1 cellular context compared by ENCODE assay signal in genomic region chr16:48632137-48632774, GRCh38.
A peak's percentile ranks its signal among the peaks of the same experiment; 100 is the strongest.
TF ChIP-seq lines count a peak whose summit lies in the region.

No MANE protein-coding gene starts in this region.

TF ChIP-seq in HepG2, 621 proteins besides CTCF, POLR2A, EP300 and RAD21 (continued from another document and continues in another):
- TF ChIP-seq IRF1 (CRISPR knock-in tag; IDR thresholded peaks at IDR 0.05; ENCODE audit: low read depth): no peak
- TF ChIP-seq SP1 (IDR thresholded peaks at IDR 0.05): no peak
- TF ChIP-seq SP1 (CRISPR knock-in tag; IDR thresholded peaks at IDR 0.05): peak; percentile 22; the same call in 1 of the 2 replicates
- 0 out of 2 replicates have a peak, but pooled peaks have one; percentile 44 for TF ChIP-seq ZNF816 (CRISPR knock-in tag; IDR thresholded peaks at IDR 0.05; ENCODE audit: borderline replicate concordance)
- no peak for TF ChIP-seq HNRNPUL1 (IDR thresholded peaks at IDR 0.05; ENCODE audit: low read depth, low read length)
- no peak for TF ChIP-seq ZFP1 (CRISPR knock-in tag; IDR thresholded peaks at IDR 0.05)
- no peak for TF ChIP-seq ZNF431 (CRISPR knock-in tag; IDR thresholded peaks at IDR 0.05; ENCODE audit: borderline replicate concordance, low read depth)
- no peak for TF ChIP-seq CBX2 (IDR thresholded peaks at IDR 0.05; ENCODE audit: low read depth, low read length)
- TF ChIP-seq CBX2 (CRISPR knock-in tag; IDR thresholded peaks at IDR 0.05; ENCODE audit: low read depth): no peak
- TF ChIP-seq ZMAT3 (CRISPR knock-in tag; conservative IDR thresholded peaks at IDR 0.05): no peak
- no peak for TF ChIP-seq BORCS8-MEF2B (CRISPR knock-in tag; IDR thresholded peaks at IDR 0.05)
- TF ChIP-seq ZNF768 (CRISPR knock-in tag; IDR thresholded peaks at IDR 0.05): peak; percentile 96
- TF ChIP-seq PHF20 (CRISPR knock-in tag; IDR thresholded peaks at IDR 0.05): no peak
- peak; percentile 11; the same call in 1 of the 2 replicates for TF ChIP-seq NCOA2 (CRISPR knock-in tag; IDR thresholded peaks at IDR 0.05)
- TF ChIP-seq SALL2 (CRISPR knock-in tag; IDR thresholded peaks at IDR 0.05): no peak
- no peak for TF ChIP-seq POLR2G (IDR thresholded peaks at IDR 0.05; ENCODE audit: low read depth, low read length)
- no peak for TF ChIP-seq ASH2L (IDR thresholded peaks at IDR 0.05; ENCODE audit: insufficient read length, low read depth, low read length)
- no peak for TF ChIP-seq NR3C1 (CRISPR knock-in tag; IDR thresholded peaks at IDR 0.05)
- TF ChIP-seq ZNF414 (CRISPR knock-in tag; IDR thresholded peaks at IDR 0.05): no peak
- no peak for TF ChIP-seq HMGA1 (CRISPR knock-in tag; conservative IDR thresholded peaks at IDR 0.05)
- no peak for TF ChIP-seq ZXDC (CRISPR knock-in tag; IDR thresholded peaks at IDR 0.05)
- peak; percentile 33; the same call in 1 of the 2 replicates for TF ChIP-seq ZNF629 (CRISPR knock-in tag; conservative IDR thresholded peaks at IDR 0.05)
- TF ChIP-seq ZNF841 (CRISPR knock-in tag; IDR thresholded peaks at IDR 0.05; ENCODE audit: borderline replicate concordance): no peak
- no peak for TF ChIP-seq ZKSCAN5 (CRISPR knock-in tag; IDR thresholded peaks at IDR 0.05)
- no peak for TF ChIP-seq ZC3H4 (CRISPR knock-in tag; IDR thresholded peaks at IDR 0.05; ENCODE audit: borderline replicate concordance)
- TF ChIP-seq ZNF879 (CRISPR knock-in tag; IDR thresholded peaks at IDR 0.05): no peak
- no peak for TF ChIP-seq PREB (CRISPR knock-in tag; IDR thresholded peaks at IDR 0.05)
- TF ChIP-seq HES4 (CRISPR knock-in tag; IDR thresholded peaks at IDR 0.05; ENCODE audit: borderline replicate concordance): no peak
- no peak for TF ChIP-seq ZBTB40 (IDR thresholded peaks at IDR 0.05)
- no peak for TF ChIP-seq ZBTB40 (CRISPR knock-in tag; IDR thresholded peaks at IDR 0.05)
- TF ChIP-seq YEATS4 (CRISPR knock-in tag; IDR thresholded peaks at IDR 0.05; ENCODE audit: borderline replicate concordance): peak; percentile 50; the same call in 1 of the 2 replicates
- 0 out of 2 replicates have a peak, but pooled peaks have one; percentile 42 for TF ChIP-seq SIN3A (IDR thresholded peaks at IDR 0.05; ENCODE audit: borderline replicate concordance, low read depth, low read length)
- TF ChIP-seq ZNF503 (CRISPR knock-in tag; IDR thresholded peaks at IDR 0.05): peak; percentile 48; the same call in 1 of the 2 replicates
- TF ChIP-seq JARID2 (CRISPR knock-in tag; IDR thresholded peaks at IDR 0.05; ENCODE audit: insufficient replicate concordance): no peak
- peak; percentile 68 for TF ChIP-seq TEAD3 (CRISPR knock-in tag; optimal IDR thresholded peaks at IDR 0.05; ENCODE audit: borderline replicate concordance)
- no peak for TF ChIP-seq RFXAP (CRISPR knock-in tag; IDR thresholded peaks at IDR 0.05; ENCODE audit: borderline replicate concordance)
- no peak for TF ChIP-seq BRD4 (CRISPR knock-in tag; IDR thresholded peaks at IDR 0.05)
- TF ChIP-seq TRAFD1 (CRISPR knock-in tag; IDR thresholded peaks at IDR 0.05; ENCODE audit: borderline replicate concordance): no peak
- no peak for TF ChIP-seq SP140L (CRISPR knock-in tag; IDR thresholded peaks at IDR 0.05; ENCODE audit: borderline replicate concordance)
- no peak for TF ChIP-seq CCDC6 (CRISPR knock-in tag; IDR thresholded peaks at IDR 0.05)
- no peak for TF ChIP-seq ELK4 (CRISPR knock-in tag; IDR thresholded peaks at IDR 0.05; ENCODE audit: borderline replicate concordance)
- TF ChIP-seq SUZ12 (IDR thresholded peaks at IDR 0.05; ENCODE audit: low read depth, low read length): no peak
- TF ChIP-seq KLF16 (CRISPR knock-in tag; IDR thresholded peaks at IDR 0.05): 0 out of 4 replicates have a peak, but pooled peaks of 1 of the 2 experiments have one; percentile 24
- no peak for TF ChIP-seq ZNF251 (CRISPR knock-in tag; IDR thresholded peaks at IDR 0.05)
- TF ChIP-seq SOX6 (IDR thresholded peaks at IDR 0.05): no peak
- TF ChIP-seq SOX6 (CRISPR knock-in tag; IDR thresholded peaks at IDR 0.05): peak; percentile 59
- TF ChIP-seq MEIS1 (CRISPR knock-in tag; IDR thresholded peaks at IDR 0.05; ENCODE audit: borderline replicate concordance): no peak
- TF ChIP-seq ZNF724P (CRISPR knock-in tag; IDR thresholded peaks at IDR 0.05; ENCODE audit: borderline replicate concordance): no peak
- TF ChIP-seq KLF12 (CRISPR knock-in tag; IDR thresholded peaks at IDR 0.05; ENCODE audit: borderline replicate concordance): no peak
- no peak for TF ChIP-seq ZNF432 (CRISPR knock-in tag; IDR thresholded peaks at IDR 0.05; ENCODE audit: borderline replicate concordance)
- peak; percentile 31; the same call in 1 of the 2 replicates for TF ChIP-seq ZMYM4 (CRISPR knock-in tag; IDR thresholded peaks at IDR 0.05)
